In genomic region chr3:48680811-48681540, GRCh38 we compare ENCODE assay signal across 17 cellular contexts. TPM values are rescaled to one million over a fixed set of nuclear protein-coding genes. Genes with fewer than 3 reads are reported as not detected.
"Had no signal": no experiment of that assay in that cellular context is flagged by ENCODE, and none has a peak within 500 bp of the region (broad histone marks: within the 10 kb centered on the region; RNA-seq: fewer than 3 reads in every experiment).

No MANE protein-coding gene starts in this region.

- H3K4me3 ChIP-seq: heart right ventricle, ovary, thoracic aorta had no signal

- DNase-seq: activated CD4-positive, alpha-beta T cell treated with anti-CD3 and anti-CD28 coated beads, Interleukin-2, amount 50 U/mL, for 4 hours; activated CD8-positive, alpha-beta memory T cell treated with anti-CD3 and anti-CD28 coated beads, Interleukin-2, amount 50 U/mL, for 48 hours; activated naive CD8-positive, alpha-beta T cell treated with anti-CD3 and anti-CD28 coated beads, Interleukin-2, amount 10 ng/mL, durations not matched to agents 7 days and 5 days; foreskin melanocyte; heart right ventricle; ovary; retina; stimulated activated CD4-positive, alpha-beta T cell treated with anti-CD3 and anti-CD28 coated beads, Interleukin-4, amount 100 ng/mL, for 1 hour; stimulated activated CD8-positive, alpha-beta memory T cell treated with anti-CD3 and anti-CD28 coated beads, Interleukin-4, amount 100 ng/mL, for 48 hours; stimulated activated naive CD8-positive, alpha-beta T cell treated with anti-CD3 and anti-CD28 coated beads, Interleukin-15, amount 100 ng/mL, for 72 hours had no signal

- H3K27ac Mint-ChIP-seq: activated naive CD8-positive, alpha-beta T cell treated with anti-CD3 and anti-CD28 coated beads, Interleukin-2, amount 10 ng/mL, durations not matched to agents 7 days and 5 days; memory B cell; natural killer cell treated with Interleukin-12 subunit alpha and Interleukin-12 subunit beta and Interleukin-15 and Interleukin-18, amount 100 ng/mL, for 72 hours had no signal

- H3K9me3 ChIP-seq: heart right ventricle, ovary, thoracic aorta had no signal

- H3K27me3 ChIP-seq: heart right ventricle, ovary had no signal

- H3K9me3 Mint-ChIP-seq: activated naive CD8-positive, alpha-beta T cell treated with anti-CD3 and anti-CD28 coated beads, Interleukin-2, amount 10 ng/mL, durations not matched to agents 7 days and 5 days; memory B cell; natural killer cell treated with Interleukin-12 subunit alpha and Interleukin-12 subunit beta and Interleukin-15 and Interleukin-18, amount 100 ng/mL, for 72 hours; stimulated activated naive CD8-positive, alpha-beta T cell treated with anti-CD3 and anti-CD28 coated beads, Interleukin-15, amount 100 ng/mL, for 72 hours had no signal

- H3K27me3 Mint-ChIP-seq: activated naive CD8-positive, alpha-beta T cell treated with anti-CD3 and anti-CD28 coated beads, Interleukin-2, amount 10 ng/mL, durations not matched to agents 7 days and 5 days; memory B cell; natural killer cell treated with Interleukin-12 subunit alpha and Interleukin-12 subunit beta and Interleukin-15 and Interleukin-18, amount 100 ng/mL, for 72 hours; stimulated activated naive CD8-positive, alpha-beta T cell treated with anti-CD3 and anti-CD28 coated beads, Interleukin-15, amount 100 ng/mL, for 72 hours had no signal

- H3K36me3 ChIP-seq: ovary had no signal

- H3K36me3 Mint-ChIP-seq: natural killer cell treated with Interleukin-12 subunit alpha and Interleukin-12 subunit beta and Interleukin-15 and Interleukin-18, amount 100 ng/mL, for 72 hours had no signal

- H3K27ac ChIP-seq: heart right ventricle, ovary, thoracic aorta had no signal

- ATAC-seq: heart right ventricle; left lobe of liver; natural killer cell treated with Interleukin-12 subunit alpha and Interleukin-12 subunit beta and Interleukin-15 and Interleukin-18, amount 100 ng/mL, for 72 hours; stimulated activated naive CD8-positive, alpha-beta T cell treated with anti-CD3 and anti-CD28 coated beads, Interleukin-15, amount 100 ng/mL, for 72 hours had no signal

- H3K4me3 Mint-ChIP-seq: activated naive CD8-positive, alpha-beta T cell treated with anti-CD3 and anti-CD28 coated beads, Interleukin-2, amount 10 ng/mL, durations not matched to agents 7 days and 5 days; memory B cell; natural killer cell treated with Interleukin-12 subunit alpha and Interleukin-12 subunit beta and Interleukin-15 and Interleukin-18, amount 100 ng/mL, for 72 hours; stimulated activated naive CD8-positive, alpha-beta T cell treated with anti-CD3 and anti-CD28 coated beads, Interleukin-15, amount 100 ng/mL, for 72 hours had no signal

RNA-seq across cellular contexts. Expression of gene TMEM89, which starts 59.4 kb away (rescaled TPM):
- total RNA-seq: activated naive CD8-positive, alpha-beta T cell treated with anti-CD3 and anti-CD28 coated beads, Interleukin-2, amount 10 ng/mL, durations not matched to agents 7 days and 5 days; aorta; endothelial cell of umbilical vein; heart right ventricle; left lobe of liver; mucosa of gallbladder; natural killer cell treated with Interleukin-12 subunit alpha and Interleukin-12 subunit beta and Interleukin-15 and Interleukin-18, amount 100 ng/mL, for 72 hours; ovary had no signal
- polyA plus RNA-seq: endothelial cell of umbilical vein, heart right ventricle, ovary had no signal
